In genomic region chr12:69879007-69879960, GRCh38 we compare ENCODE assay signal across 8 cellular contexts. TPM values are rescaled to one million over a fixed set of nuclear protein-coding genes. Genes with fewer than 3 reads are reported as not detected.
DNase-seq lines count a peak whose midpoint lies in the region; TF ChIP-seq lines count a peak whose summit lies in the region.

No MANE protein-coding gene starts in this region.

- no peak overlapping the region for H3K23ac ChIP-seq in H9 (ENCODE audit: insufficient read length, low read depth, low read length)

- no peaks in the 10 kb centered on the region for H3K23me2 ChIP-seq in H9 (ENCODE audit: insufficient read length, low read depth, low read length, poor library complexity, severe bottlenecking)

- H3K79me1 ChIP-seq in H9 (ENCODE audit: insufficient read depth, low read depth, low read length, poor library complexity, severe bottlenecking) = no peaks in the 10 kb centered on the region

- no peak overlapping the region for H2BK5ac ChIP-seq in H9 (ENCODE audit: insufficient read length, low read length)

- peak overlapping the region in 1 of 2 experiments; percentile 18; a peak in 2 of 5 replicates for H3K4me3 Mint-ChIP-seq in H9

- H3K18ac ChIP-seq in H9 (ENCODE audit: insufficient read length, low read depth, low read length) = no peak overlapping the region

- H3K79me2 ChIP-seq in H9 (ENCODE audit: insufficient read depth, low read length) = no peaks in the 10 kb centered on the region

- H3T11ph ChIP-seq in H9 (ENCODE audit: low read length) = no peak overlapping the region

- H3K4me1 ChIP-seq in H9 (ENCODE audit: insufficient read depth, low read length) (no peaks in the 10 kb centered on the region), prostate gland (replicated peaks) (no peaks in the 10 kb centered on the region), vagina (peaks cover 8% of the 10 kb centered on the region)

- WGBS in H9 (ENCODE audit: extremely low coverage, insufficient read length, low lambda C conversion rate) = no CpG with 5 or more reads among the region's 23 CpGs
- 30% methylated on average over 23 of the region's 23 CpGs for whole genome bisulfite sequencing in prostate gland

- H3K4me1 Mint-ChIP-seq in H9 = peaks cover 17 to 23% of the 10 kb centered on the region in 2 experiments

- H4K91ac ChIP-seq in H9 (ENCODE audit: insufficient read length, low read depth, low read length) = no peak overlapping the region

- H2AK5ac ChIP-seq in H9 (ENCODE audit: insufficient read length, low read length) = no peak overlapping the region

- H4K5ac ChIP-seq in H9 (ENCODE audit: insufficient read length, low read depth, low read length) = no peak overlapping the region

- H3K9me3 ChIP-seq in H9 (ENCODE audit: control insufficient read depth, low read depth, low read length) = no peaks in the 10 kb centered on the region
- H3K9me3 ChIP-seq in prostate gland = no peaks in the 10 kb centered on the region
- H3K9me3 ChIP-seq in vagina = no peaks in the 10 kb centered on the region

- H3K9ac ChIP-seq in H9 (ENCODE audit: extremely low read depth, insufficient read length, low read length) = no peak overlapping the region

- no peaks in the 10 kb centered on the region for H3K9me3 Mint-ChIP-seq in H9

- H2BK15ac ChIP-seq in H9 (ENCODE audit: low read depth, low read length) = no peak overlapping the region

- no peaks in the 10 kb centered on the region; the same call in 1 of the 2 replicates for H3K27me3 Mint-ChIP-seq in H9 (ENCODE audit: low read depth)

- H2AFZ ChIP-seq in H9 (ENCODE audit: low read length) = no peak overlapping the region

- H3K36me3 Mint-ChIP-seq in H9 (ENCODE audit: insufficient read depth in 1 of 3, low read depth in 3 of 3) = no peaks in the 10 kb centered on the region

- H2BK20ac ChIP-seq in H9 (ENCODE audit: low read depth, low read length, poor library complexity, severe bottlenecking) = no peak overlapping the region

- H4K8ac ChIP-seq in H9 (replicated peaks; ENCODE audit: insufficient read length, low read depth, low read length) = no peak overlapping the region

- TF ChIP-seq CTCF in H9 (conservative IDR thresholded peaks at IDR 0.05) (peak; percentile 96), prostate gland (IDR thresholded peaks at IDR 0.05) (peak; percentile 69 to 83 (median 76)), vagina (IDR thresholded peaks at IDR 0.05) (peak; percentile 58 to 86 (median 64))

- H2BK120ac ChIP-seq in H9 (ENCODE audit: low read depth, low read length, poor library complexity, severe bottlenecking) = no peak overlapping the region

- H4K20me1 ChIP-seq in H9 (ENCODE audit: control insufficient read depth, insufficient read depth, insufficient read length) = no peaks in the 10 kb centered on the region

- peak; percentile 87 for DNase-seq in GM03348 (ENCODE audit: low spot score)
- DNase-seq in H9 = peak; percentile 83
- DNase-seq in M059J (ENCODE audit: low read depth) = peak; percentile 70
- peak; percentile 43 to 66 for DNase-seq in SHP77 (lab: John Stamatoyannopoulos, UW)
- peak in 3 of 4 experiments; percentile 17 to 50 (median 34) for DNase-seq in activated naive CD4-positive, alpha-beta T cell (lab: John Stamatoyannopoulos, UW)
- peak; percentile 66 to 94 (median 83) for DNase-seq in head of caudate nucleus
- DNase-seq in prostate gland (ENCODE audit: low spot score) = peak; percentile 46
- no peak for DNase-seq in vagina (ENCODE audit: extremely low spot score in 2 of 2)

- H3K27ac Mint-ChIP-seq in H9 = no peak overlapping the region

- no peak overlapping the region for H3K4me2 ChIP-seq in H9 (ENCODE audit: insufficient read depth, insufficient read length, low read length)

- no peak overlapping the region for H3K4me3 ChIP-seq in prostate gland
- H3K4me3 ChIP-seq in vagina = peak overlapping the region in 1 of 2 donors; percentile 17

- TF ChIP-seq POLR2A in prostate gland (IDR thresholded peaks at IDR 0.05) (no peak), vagina (IDR thresholded peaks at IDR 0.05) (no peak)

- no peak overlapping the region for H3K14ac ChIP-seq in H9 (ENCODE audit: insufficient read depth, low read length)

- H3K36me3 ChIP-seq in prostate gland = no peaks in the 10 kb centered on the region
- H3K36me3 ChIP-seq in vagina = no peaks in the 10 kb centered on the region

- no peak overlapping the region for H3K4ac ChIP-seq in H9 (ENCODE audit: low read depth, low read length)

- H3K27me3 ChIP-seq in H9 (ENCODE audit: insufficient read depth, low read length) = no peaks in the 10 kb centered on the region
- H3K27me3 ChIP-seq in prostate gland (replicated peaks; ENCODE audit: insufficient read depth) = no peaks in the 10 kb centered on the region
- H3K27me3 ChIP-seq in vagina = no peaks in the 10 kb centered on the region

- H3K27ac ChIP-seq in H9 (ENCODE audit: insufficient read length, low read depth, low read length) (no peak overlapping the region), prostate gland (no peak overlapping the region), vagina (no peak overlapping the region)

- intact Hi-C loops in head of caudate nucleus (cut with DNase I) (no loop called here), prostate gland (cut with DNase I) (loop anchor here (1.0 kb wide), 1 partner anchor 698 kb away; no protein-coding TSS in a partner anchor), vagina (cut with DNase I) (loop anchor here (5.0 kb wide), 1 partner anchor 698 kb away; no protein-coding TSS in a partner anchor)

- no peak overlapping the region for H2BK12ac ChIP-seq in H9 (ENCODE audit: insufficient read length, low read depth, low read length)

- H3K56ac ChIP-seq in H9 (ENCODE audit: insufficient read length, low read depth, low read length) = no peak overlapping the region

RNA-seq across cellular contexts. Expression of gene MYRFL, which starts 54.3 kb away (rescaled TPM):
- 0.57 and 0.64 TPM in 2 replicates for total RNA-seq in H9 (2021)
- not detected in 2 replicates for total RNA-seq in M059J (2014; rRNA removed; shearing (Covaris generic))
- total RNA-seq in prostate gland = under 1 TPM in 1 of 2 donors, not detected in 1; 0.27 TPM
- not detected for total RNA-seq in vagina

Comparison
In these comparisons a context has a peak if more than half of its experiments do, and no peak if none do; other contexts are left out.
1. DNase-seq: peak in GM03348 (single experiment), H9 (single experiment), M059J (single experiment), SHP77 (2 of 2), activated naive CD4-positive, alpha-beta T cell (3 of 4), head of caudate nucleus (42 of 42) and prostate gland (single experiment); none in vagina (0 of 2).
2. Peak in every context shown above with its lines, with median percentiles within 50 percentile points of each other: CTCF ChIP-seq.